22 cellular contexts compared by ENCODE assay signal in genomic region chr9:89315482-89315881, GRCh38. TPM values are rescaled to one million over a fixed set of nuclear protein-coding genes. Genes with fewer than 3 reads are reported as not detected.
A peak's percentile ranks its signal among the peaks of the same experiment; 100 is the strongest.
DNase-seq lines count a peak whose midpoint lies in the region; ATAC-seq and TF ChIP-seq lines count a peak whose summit lies in the region.
"Had no signal": no experiment of that assay in that cellular context is flagged by ENCODE, and none has a peak within 500 bp of the region (broad histone marks: within the 10 kb centered on the region; RNA-seq: fewer than 3 reads in every experiment).

No MANE protein-coding gene starts in this region.

- H3K4me1 Mint-ChIP-seq in activated CD4-positive, alpha-beta memory T cell treated with anti-CD3 and anti-CD28 coated beads, Interleukin-2, amount 10 ng/mL, durations not matched to agents 7 days and 5 days, result peaks cover 68% of the 10 kb centered on the region
- peaks cover 59% of the 10 kb centered on the region for H3K4me1 Mint-ChIP-seq in activated CD4-positive, alpha-beta memory T cell treated with anti-CD3 and anti-CD28 coated beads for 36 hours (ENCODE audit: low read depth)
- peaks cover 56% of the 10 kb centered on the region for H3K4me1 Mint-ChIP-seq in activated CD8-positive, alpha-beta T cell treated with anti-CD3 and anti-CD28 coated beads for 36 hours (ENCODE audit: low read depth)
- peaks cover 73% of the 10 kb centered on the region for H3K4me1 Mint-ChIP-seq in nephron progenitor cell

- intact Hi-C loops in activated CD4-positive, alpha-beta memory T cell treated with anti-CD3 and anti-CD28 coated beads for 36 hours (cut with micrococcal nuclease), result no loop called here
- intact Hi-C loops in activated CD8-positive, alpha-beta T cell treated with anti-CD3 and anti-CD28 coated beads for 36 hours (cut with micrococcal nuclease), result loop anchor here (5.0 to 10.0 kb wide), 3 partner anchors 107 to 219 kb away; no protein-coding TSS in a partner anchor

- DNase-seq in activated CD4-positive, alpha-beta memory T cell treated with anti-CD3 and anti-CD28 coated beads, Interleukin-2, amount 10 ng/mL, durations not matched to agents 7 days and 5 days, result no peak
- DNase-seq in activated CD4-positive, alpha-beta memory T cell treated with anti-CD3 and anti-CD28 coated beads for 36 hours, result no peak
- no peak for DNase-seq in activated CD8-positive, alpha-beta T cell treated with anti-CD3 and anti-CD28 coated beads for 36 hours
- DNase-seq in nephron progenitor cell, result no peak
- DNase-seq in NCI-H2107 (lab: John Stamatoyannopoulos, UW), result no peak
- DNase-seq: activated CD4-positive, alpha-beta T cell treated with anti-CD3 and anti-CD28 coated beads for 4 hours; activated T-cell treated with anti-CD3 and anti-CD28 coated beads, Interleukin-2, amount 50 U/mL, for 4 hours; dorsolateral prefrontal cortex; GOT3; left ventricle myocardium inferior; mucosa of descending colon; NCI-H1092 treated with DMSO at 0.1 percent for 48 hours; NCI-H524 treated with DMSO at 0.1 percent for 48 hours; retina; stimulated activated CD4-positive, alpha-beta T cell treated with anti-CD3 and anti-CD28 coated beads, Interleukin-15, amount 100 ng/mL, for 24 hours; stimulated activated naive CD4-positive, alpha-beta T cell treated with Interleukin-2 at 50 U/mL for 16 hours; trophoblast cell had no signal

- POLR2A ChIA-PET in activated CD4-positive, alpha-beta memory T cell treated with anti-CD3 and anti-CD28 coated beads, Interleukin-2, amount 10 ng/mL, durations not matched to agents 7 days and 5 days (lab: Charles Lee), result no interaction called here
- POLR2A ChIA-PET in activated CD4-positive, alpha-beta memory T cell treated with anti-CD3 and anti-CD28 coated beads for 36 hours (lab: Charles Lee), result no interaction called here
- POLR2A ChIA-PET in activated CD8-positive, alpha-beta T cell treated with anti-CD3 and anti-CD28 coated beads for 36 hours (lab: Charles Lee), result no interaction called here

- H3K27me3 Mint-ChIP-seq in activated CD4-positive, alpha-beta memory T cell treated with anti-CD3 and anti-CD28 coated beads, Interleukin-2, amount 10 ng/mL, durations not matched to agents 7 days and 5 days, result no peaks in the 10 kb centered on the region
- peaks cover 2% of the 10 kb centered on the region for H3K27me3 Mint-ChIP-seq in activated CD4-positive, alpha-beta memory T cell treated with anti-CD3 and anti-CD28 coated beads for 36 hours
- H3K27me3 Mint-ChIP-seq in activated CD8-positive, alpha-beta T cell treated with anti-CD3 and anti-CD28 coated beads for 36 hours, result peaks cover 3% of the 10 kb centered on the region
- H3K27me3 Mint-ChIP-seq in nephron progenitor cell (ENCODE audit: low read depth, poor library complexity), result no peaks in the 10 kb centered on the region

- ATAC-seq in activated CD8-positive, alpha-beta T cell treated with anti-CD3 and anti-CD28 coated beads for 36 hours, result no peak
- no peak for ATAC-seq in HG03439 (IDR thresholded peaks at IDR 0.05; ENCODE audit: unreplicated experiment)
- ATAC-seq in HG02759 (IDR thresholded peaks at IDR 0.05; ENCODE audit: unreplicated experiment), result no peak
- ATAC-seq: activated T-cell treated with anti-CD3 and anti-CD28 coated beads, Interleukin-2, amount 50 U/mL, for 4 hours; mucosa of descending colon had no signal

- peak overlapping the region; percentile 99; the same call in 1 of the 2 replicates for H3K4me3 ChIP-seq in HUES64 (ENCODE audit: low read length)
- H3K4me3 ChIP-seq: dorsolateral prefrontal cortex, left ventricle myocardium inferior, mucosa of descending colon, SJSA1 had no signal

- TF ChIP-seq CTCF in activated CD8-positive, alpha-beta T cell treated with anti-CD3 and anti-CD28 coated beads for 36 hours (IDR thresholded peaks at IDR 0.05), result no peak
- TF ChIP-seq CTCF in nephron progenitor cell (IDR thresholded peaks at IDR 0.05), result no peak

- no peak overlapping the region for H3K4me3 Mint-ChIP-seq in activated CD4-positive, alpha-beta memory T cell treated with anti-CD3 and anti-CD28 coated beads, Interleukin-2, amount 10 ng/mL, durations not matched to agents 7 days and 5 days
- H3K4me3 Mint-ChIP-seq in activated CD4-positive, alpha-beta memory T cell treated with anti-CD3 and anti-CD28 coated beads for 36 hours, result no peak overlapping the region
- no peak overlapping the region for H3K4me3 Mint-ChIP-seq in activated CD8-positive, alpha-beta T cell treated with anti-CD3 and anti-CD28 coated beads for 36 hours
- H3K4me3 Mint-ChIP-seq in nephron progenitor cell, result no peak overlapping the region
- H3K4me3 Mint-ChIP-seq: activated T-cell treated with anti-CD3 and anti-CD28 coated beads, Interleukin-2, amount 50 U/mL, for 4 hours had no signal

- peaks cover 63% of the 10 kb centered on the region for H3K36me3 ChIP-seq in HUES64 (ENCODE audit: insufficient read depth, low read length)
- H3K36me3 ChIP-seq: left ventricle myocardium inferior, neutrophil had no signal

- CTCF ChIA-PET in activated CD4-positive, alpha-beta memory T cell treated with anti-CD3 and anti-CD28 coated beads, Interleukin-2, amount 10 ng/mL, durations not matched to agents 7 days and 5 days (lab: Charles Lee), result no interaction called here
- CTCF ChIA-PET in activated CD4-positive, alpha-beta memory T cell treated with anti-CD3 and anti-CD28 coated beads for 36 hours (lab: Charles Lee), result no interaction called here
- CTCF ChIA-PET in activated CD8-positive, alpha-beta T cell treated with anti-CD3 and anti-CD28 coated beads for 36 hours (lab: Charles Lee), result no interaction called here

- H3K9me3 Mint-ChIP-seq in activated CD4-positive, alpha-beta memory T cell treated with anti-CD3 and anti-CD28 coated beads, Interleukin-2, amount 10 ng/mL, durations not matched to agents 7 days and 5 days, result no peaks in the 10 kb centered on the region
- H3K9me3 Mint-ChIP-seq in activated CD4-positive, alpha-beta memory T cell treated with anti-CD3 and anti-CD28 coated beads for 36 hours, result no peaks in the 10 kb centered on the region
- no peaks in the 10 kb centered on the region for H3K9me3 Mint-ChIP-seq in activated CD8-positive, alpha-beta T cell treated with anti-CD3 and anti-CD28 coated beads for 36 hours
- H3K9me3 Mint-ChIP-seq in nephron progenitor cell, result no peaks in the 10 kb centered on the region
- H3K9me3 Mint-ChIP-seq: activated T-cell treated with anti-CD3 and anti-CD28 coated beads, Interleukin-2, amount 50 U/mL, for 4 hours had no signal

- H3K27me3 ChIP-seq in HUES64 (ENCODE audit: insufficient read depth, low read length), result no peaks in the 10 kb centered on the region
- H3K27me3 ChIP-seq: neutrophil, SJSA1 had no signal

- no peak overlapping the region for H3K9ac ChIP-seq in HUES64 (ENCODE audit: low read depth, low read length)

- no peaks in the 10 kb centered on the region for H3K9me3 ChIP-seq in HUES64 (ENCODE audit: insufficient read depth, low read depth, low read length)
- H3K9me3 ChIP-seq: left ventricle myocardium inferior, mucosa of descending colon, neutrophil, SJSA1 had no signal

- peaks cover 23% of the 10 kb centered on the region for H3K4me1 ChIP-seq in HUES64 (ENCODE audit: insufficient read depth, low read length)

- peak overlapping the region; percentile 6; the same call in 1 of the 2 replicates for H3K27ac ChIP-seq in HUES64 (ENCODE audit: low read depth, low read length)
- H3K27ac ChIP-seq: left ventricle myocardium inferior, SJSA1 had no signal

- peak overlapping the region; percentile 68 for H3K27ac Mint-ChIP-seq in activated CD4-positive, alpha-beta memory T cell treated with anti-CD3 and anti-CD28 coated beads, Interleukin-2, amount 10 ng/mL, durations not matched to agents 7 days and 5 days
- no peak overlapping the region for H3K27ac Mint-ChIP-seq in activated CD4-positive, alpha-beta memory T cell treated with anti-CD3 and anti-CD28 coated beads for 36 hours
- peak overlapping the region; percentile 19 for H3K27ac Mint-ChIP-seq in activated CD8-positive, alpha-beta T cell treated with anti-CD3 and anti-CD28 coated beads for 36 hours
- peak overlapping the region; percentile 87 for H3K27ac Mint-ChIP-seq in nephron progenitor cell

- H3K36me3 Mint-ChIP-seq in activated CD4-positive, alpha-beta memory T cell treated with anti-CD3 and anti-CD28 coated beads, Interleukin-2, amount 10 ng/mL, durations not matched to agents 7 days and 5 days (ENCODE audit: low read depth), result peaks cover 74% of the 10 kb centered on the region
- H3K36me3 Mint-ChIP-seq in activated CD4-positive, alpha-beta memory T cell treated with anti-CD3 and anti-CD28 coated beads for 36 hours, result peaks cover 77% of the 10 kb centered on the region
- H3K36me3 Mint-ChIP-seq in activated CD8-positive, alpha-beta T cell treated with anti-CD3 and anti-CD28 coated beads for 36 hours (ENCODE audit: low read depth), result peaks cover 81% of the 10 kb centered on the region
- peaks cover 32% of the 10 kb centered on the region for H3K36me3 Mint-ChIP-seq in nephron progenitor cell (ENCODE audit: low read depth)

RNA-seq across cellular contexts. Expression of gene SECISBP2, which starts 2.8 kb away (rescaled TPM):
- total RNA-seq in activated CD4-positive, alpha-beta memory T cell treated with anti-CD3 and anti-CD28 coated beads, Interleukin-2, amount 10 ng/mL, durations not matched to agents 7 days and 5 days, result 10 to 100 TPM; 35.2 to 35.7 TPM
- 10 to 100 TPM; 34.0 to 34.7 TPM for total RNA-seq in activated CD4-positive, alpha-beta memory T cell treated with anti-CD3 and anti-CD28 coated beads for 36 hours
- polyA plus RNA-seq in HUES64 (2013, experiment 1 of 2), result 38.4 TPM
- polyA plus RNA-seq in HUES64 (2013, experiment 2 of 2), result 39.3 TPM
- total RNA-seq in activated CD8-positive, alpha-beta T cell treated with anti-CD3 and anti-CD28 coated beads for 36 hours, result 10 to 100 TPM; 40.4 to 42.5 TPM

RNA-seq across cellular contexts. Expression of gene CKS2, which starts 4.5 kb away (rescaled TPM):
- 100 to 1,000 TPM; 175 to 180 TPM for total RNA-seq in activated CD4-positive, alpha-beta memory T cell treated with anti-CD3 and anti-CD28 coated beads, Interleukin-2, amount 10 ng/mL, durations not matched to agents 7 days and 5 days
- total RNA-seq in activated CD4-positive, alpha-beta memory T cell treated with anti-CD3 and anti-CD28 coated beads for 36 hours, result 100 to 1,000 TPM; 229 to 232 TPM
- 314 TPM for polyA plus RNA-seq in HUES64 (2013, experiment 1 of 2)
- 369 TPM for polyA plus RNA-seq in HUES64 (2013, experiment 2 of 2)
- 100 to 1,000 TPM; 221 to 230 TPM for total RNA-seq in activated CD8-positive, alpha-beta T cell treated with anti-CD3 and anti-CD28 coated beads for 36 hours
